ENCODE assay signal across 13 cellular contexts in the genomic region with DNA sequence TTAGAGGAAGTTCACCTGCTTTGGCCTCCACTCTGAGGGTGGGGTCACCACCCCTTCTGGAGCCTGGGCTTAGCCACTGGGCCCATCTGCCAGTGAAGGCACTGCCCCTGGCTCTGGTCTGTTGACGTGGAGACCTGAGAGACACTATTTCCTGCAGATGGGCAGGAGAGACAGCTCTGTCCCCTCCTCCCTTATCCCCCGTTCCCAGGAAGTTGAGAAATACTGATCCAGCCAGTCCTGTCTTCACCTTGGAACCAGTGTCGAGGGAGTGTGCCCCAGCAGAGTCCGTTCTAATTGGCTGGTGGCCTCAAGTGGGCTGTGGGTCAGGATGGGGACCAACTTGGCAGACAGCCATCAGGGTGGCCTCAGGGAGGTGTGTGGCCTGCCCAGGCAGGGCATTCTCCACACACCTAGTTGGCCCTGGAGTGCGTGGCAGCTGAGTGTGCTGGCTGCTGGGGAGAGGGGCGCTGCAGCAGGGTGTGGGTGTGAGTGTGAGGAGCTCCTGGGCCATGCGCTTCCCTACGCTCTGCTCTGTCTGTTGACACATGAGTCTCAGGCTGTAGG. TPM values are rescaled to one million over a fixed set of nuclear protein-coding genes. Genes with fewer than 3 reads are reported as not detected.
A peak's percentile ranks its signal among the peaks of the same experiment; 100 is the strongest.
DNase-seq lines count a peak whose midpoint lies in the region; ATAC-seq and TF ChIP-seq lines count a peak whose summit lies in the region.
"Had no signal": no experiment of that assay in that cellular context is flagged by ENCODE, and none has a peak within 500 bp of the region (broad histone marks: within the 10 kb centered on the region; RNA-seq: fewer than 3 reads in every experiment).

No MANE protein-coding gene starts in this region.

- no peaks in the 10 kb centered on the region for H3K9me3 ChIP-seq in spleen
- no peaks in the 10 kb centered on the region for H3K9me3 ChIP-seq in effector memory CD4-positive, alpha-beta T cell (ENCODE audit: control insufficient read depth, low read length)

- DNase-seq in HFFc6: no peak
- peak; percentile 22 for DNase-seq in NCI-H69 (lab: John Stamatoyannopoulos, UW)
- DNase-seq in fibroblast of pulmonary artery (ENCODE audit: low read depth): peak; percentile 8
- DNase-seq in spleen: peak; percentile 53
- DNase-seq in lower leg skin (ENCODE audit: low spot score in 2 of 2): no peak
- no peak for DNase-seq in effector memory CD4-positive, alpha-beta T cell
- DNase-seq: activated B cell treated with CpG ODN at 0.5 μM for 24 hours; CD8-positive, alpha-beta memory T cell; hypothalamus; stimulated activated CD4-positive, alpha-beta T cell treated with anti-CD3 and anti-CD28 coated beads, Interleukin-4, amount 100 ng/mL, for 24 hours; stimulated activated naive CD8-positive, alpha-beta T cell treated with anti-CD3 and anti-CD28 coated beads, Interleukin-15, Interleukin-2, amounts not matched to agents 100 U/mL and 50 U/mL, for 24 hours had no signal

- TF ChIP-seq CTCF in HFFc6 (IDR thresholded peaks at IDR 0.05) (no peak), fibroblast of pulmonary artery (IDR thresholded peaks at IDR 0.05; ENCODE audit: low read length, missing control alignments) (no peak), spleen (IDR thresholded peaks at IDR 0.05 in 8 of 11, conservative IDR thresholded peaks at IDR 0.05 in 3 of 11) (no peak), lower leg skin (IDR thresholded peaks at IDR 0.05) (no peak)

- TF ChIP-seq POLR2A in spleen (IDR thresholded peaks at IDR 0.05) (no peak), lower leg skin (IDR thresholded peaks at IDR 0.05) (no peak)

- peaks cover 0 to 2% (median 0%) of the 10 kb centered on the region in 6 donors for H3K4me1 ChIP-seq in spleen
- H3K4me1 ChIP-seq in effector memory CD4-positive, alpha-beta T cell (ENCODE audit: control insufficient read depth, insufficient read depth, low read length, poor library complexity, severe bottlenecking): no peaks in the 10 kb centered on the region

- H3K4me1 Mint-ChIP-seq in HFFc6 (ENCODE audit: low read depth): peaks cover 14% of the 10 kb centered on the region
- H3K4me1 Mint-ChIP-seq: activated B cell treated with CpG ODN at 0.5 μM for 24 hours; CD8-positive, alpha-beta memory T cell had no signal

- peaks cover 0 to 88% (median 64%) of the 10 kb centered on the region in 6 donors for H3K36me3 ChIP-seq in spleen
- peaks cover 43% of the 10 kb centered on the region for H3K36me3 ChIP-seq in effector memory CD4-positive, alpha-beta T cell (ENCODE audit: control insufficient read depth, insufficient read depth, low read length)

- no peak overlapping the region for H3K27ac ChIP-seq in spleen
- H3K27ac ChIP-seq in effector memory CD4-positive, alpha-beta T cell (ENCODE audit: insufficient read depth, low read length, poor library complexity, severe bottlenecking): no peak overlapping the region

- 79 to 94% (median 90%) methylated on average over 6 to 8 of the region's 8 CpGs for WGBS in spleen, 5 donors
- WGBS in lower leg skin, 2 donors: 52 to 61% methylated on average over 8 of the region's 8 CpGs

- no peak overlapping the region for H3K4me3 ChIP-seq in fibroblast of pulmonary artery (replicated peaks; ENCODE audit: low read depth, low read length)
- H3K4me3 ChIP-seq in spleen: no peak overlapping the region
- no peak overlapping the region for H3K4me3 ChIP-seq in lower leg skin (ENCODE audit: low read depth, poor library complexity, severe bottlenecking)
- H3K4me3 ChIP-seq in effector memory CD4-positive, alpha-beta T cell (ENCODE audit: insufficient read depth, low read depth, low read length, poor library complexity, severe bottlenecking): no peak overlapping the region

- no peaks in the 10 kb centered on the region for H3K27me3 ChIP-seq in spleen (replicated peaks in 1 of 7)
- H3K27me3 ChIP-seq in effector memory CD4-positive, alpha-beta T cell (replicated peaks; ENCODE audit: control insufficient read depth, insufficient read depth, low read length, poor library complexity, severe bottlenecking): no peaks in the 10 kb centered on the region

- no peaks in the 10 kb centered on the region for H3K9me3 Mint-ChIP-seq in HFFc6
- H3K9me3 Mint-ChIP-seq: activated B cell treated with CpG ODN at 0.5 μM for 24 hours; CD8-positive, alpha-beta memory T cell had no signal

- no peaks in the 10 kb centered on the region; the same call in none of the 2 replicates for H3K27me3 Mint-ChIP-seq in HFFc6 (ENCODE audit: insufficient read depth)
- H3K27me3 Mint-ChIP-seq: activated B cell treated with CpG ODN at 0.5 μM for 24 hours; CD8-positive, alpha-beta memory T cell had no signal

- intact Hi-C loops in spleen (cut with DNase I; ENCODE audit: low total_unique reads): no loop called here
- intact Hi-C loops in lower leg skin (cut with DNase I; ENCODE audit: low total_unique reads): no loop called here

- H3K4me3 Mint-ChIP-seq in HFFc6: no peak overlapping the region
- H3K4me3 Mint-ChIP-seq: activated B cell treated with CpG ODN at 0.5 μM for 24 hours; CD8-positive, alpha-beta memory T cell had no signal

- 0 out of 2 replicates have a peak overlapping the region, but pooled peaks have one; percentile 0 for H3K27ac Mint-ChIP-seq in HFFc6
- H3K27ac Mint-ChIP-seq: activated B cell treated with CpG ODN at 0.5 μM for 24 hours had no signal

- no peak for ATAC-seq in HG02759 (IDR thresholded peaks at IDR 0.05; ENCODE audit: unreplicated experiment)
- ATAC-seq: stimulated activated naive CD8-positive, alpha-beta T cell treated with anti-CD3 and anti-CD28 coated beads, Interleukin-15, Interleukin-2, amounts not matched to agents 100 U/mL and 50 U/mL, for 24 hours had no signal

- no peaks in the 10 kb centered on the region for H3K36me3 Mint-ChIP-seq in HFFc6 (ENCODE audit: low read depth)

RNA-seq across cellular contexts. Expression of a gene that starts 25.4 kb away (rescaled TPM):
- total RNA-seq in HFFc6 (2021; fragmentation: NEBNext Ultra II Directional; extraction: Animal tissue kit (Norgen Biotek cat#: 25700)): 10 to 100 TPM; 10.4 to 15.5 (median 13.7) TPM
- total RNA-seq in spleen: 100 to 1,000 TPM in 2 of 7 donors, 10 to 100 TPM in 5; 40.1 to 131 (median 87.9) TPM
- 10 to 100 TPM; 15.0 to 21.5 (median 18.7) TPM for polyA plus RNA-seq in spleen
- 10 to 100 TPM; 22.1 to 41.1 (median 31.7) TPM for total RNA-seq in lower leg skin

RNA-seq across cellular contexts. Expression of a gene that starts 26.9 kb away (rescaled TPM):
- total RNA-seq in HFFc6 (2021; fragmentation: NEBNext Ultra II Directional; extraction: Animal tissue kit (Norgen Biotek cat#: 25700)): not detected
- total RNA-seq in spleen (100 to 1,000 TPM in 5 of 7 donors, 10 to 100 TPM in 2; 55.5 to 158 (median 106) TPM), lower leg skin (1 to 10 TPM in 1 of 4 donors, under 1 TPM in 1, not detected in 2; 0.26 to 2.5 TPM)
- 100 to 1,000 TPM in 1 of 3 donors, 10 to 100 TPM in 2; 93.2 to 170 (median 97.7) TPM for polyA plus RNA-seq in spleen
- total RNA-seq: activated B cell treated with CpG ODN at 0.5 μM for 24 hours, endothelial cell of umbilical vein had no signal
- polyA plus RNA-seq: CD8-positive, alpha-beta memory T cell had no signal

RNA-seq across cellular contexts. Expression of a gene that starts 33.9 kb away (rescaled TPM):
- total RNA-seq in HFFc6 (2021; fragmentation: NEBNext Ultra II Directional; extraction: Animal tissue kit (Norgen Biotek cat#: 25700)): 10 to 100 TPM; 19.8 to 24.4 (median 22.2) TPM
- total RNA-seq in spleen (10 to 100 TPM; 16.9 to 35.8 (median 25.5) TPM), lower leg skin (10 to 100 TPM; 20.5 to 46.4 (median 33.9) TPM)
- 10 to 100 TPM; 13.4 to 19.3 (median 14.4) TPM for polyA plus RNA-seq in spleen

RNA-seq across cellular contexts. Expression of a gene that starts 46.5 kb away (rescaled TPM):
- total RNA-seq in HFFc6 (2021; fragmentation: NEBNext Ultra II Directional; extraction: Animal tissue kit (Norgen Biotek cat#: 25700)): 10 to 100 TPM in 5 of 6 experiments, 1 to 10 TPM in 1; 8.5 to 20.0 (median 15.8) TPM
- total RNA-seq in spleen (100 to 1,000 TPM in 3 of 7 donors, 10 to 100 TPM in 4; 67.0 to 126 (median 93.1) TPM), lower leg skin (10 to 100 TPM; 38.1 to 42.3 (median 40.4) TPM)
- 10 to 100 TPM; 19.1 to 26.1 (median 20.3) TPM for polyA plus RNA-seq in spleen

Comparison
In these comparisons a context has a peak if more than half of its experiments do, and no peak if none do; other contexts are left out.
1. DNase-seq: peak in NCI-H69 (single experiment), fibroblast of pulmonary artery (single experiment) and spleen (single experiment); none in HFFc6 (single experiment), lower leg skin (0 of 2) and effector memory CD4-positive, alpha-beta T cell (0 of 3).
2. RNA of a gene that starts 26.9 kb away (total RNA-seq): 55.5 to 158 TPM in spleen; 0.26 to 2.5 TPM in lower leg skin and not detected in HFFc6; every median in the first group is over 10 times any median in the second.